ENCODE assay signal across 8 cellular contexts in the genomic region with DNA sequence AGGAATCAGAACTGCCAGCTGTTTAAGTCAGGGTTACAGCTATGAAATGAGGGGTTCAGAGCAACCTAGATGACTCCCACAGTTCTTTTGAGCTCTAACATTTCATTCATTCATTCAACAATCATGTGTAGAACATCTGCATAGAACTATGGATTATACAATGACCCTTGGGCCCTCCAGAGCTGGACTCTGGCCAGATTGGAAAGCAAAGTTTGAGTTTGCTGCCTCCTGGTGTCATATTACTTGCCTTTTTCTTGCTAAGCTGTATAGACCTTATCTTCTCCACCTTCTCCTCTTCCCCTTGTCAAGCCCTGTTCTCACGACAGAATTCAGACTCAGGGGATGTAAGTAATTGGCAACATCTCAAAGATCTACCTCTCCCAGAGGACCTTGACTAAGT. TPM values are rescaled to one million over a fixed set of nuclear protein-coding genes. Genes with fewer than 3 reads are reported as not detected.
A peak's percentile ranks its signal among the peaks of the same experiment; 100 is the strongest.
DNase-seq lines count a peak whose midpoint lies in the region; ATAC-seq and TF ChIP-seq lines count a peak whose summit lies in the region.

No MANE protein-coding gene starts in this region.

- POLR2A ChIA-PET in PC-9 (lab: Charles Lee; ENCODE audit: unreplicated experiment), result no interaction called here

- no peak overlapping the region for H3K27ac Mint-ChIP-seq in natural killer cell

- no peaks in the 10 kb centered on the region for H4K20me1 ChIP-seq in PC-9 (ENCODE audit: insufficient read depth)

- TF ChIP-seq CTCF in PC-9 (conservative IDR thresholded peaks at IDR 0.05) (peak; percentile 85), fibroblast of villous mesenchyme (IDR thresholded peaks at IDR 0.05; ENCODE audit: insufficient read depth, low read depth, low read length) (peak; percentile 60), natural killer cell (IDR thresholded peaks at IDR 0.05) (no peak)

- H3K4me3 ChIP-seq in PC-9 (no peak overlapping the region), fibroblast of villous mesenchyme (ENCODE audit: low read depth, low read length) (no peak overlapping the region)

- peaks cover 19% of the 10 kb centered on the region for H3K4me1 ChIP-seq in PC-9 (replicated peaks; ENCODE audit: insufficient read depth)

- H3K27me3 Mint-ChIP-seq in natural killer cell (ENCODE audit: low read depth in 2 of 2), result peaks cover 12 to 16% of the 10 kb centered on the region in 2 donors

- H3F3A ChIP-seq in PC-9 (ENCODE audit: insufficient read depth, low read depth), result no peaks in the 10 kb centered on the region

- intact Hi-C loops in PC-9 (cut with micrococcal nuclease; ENCODE audit: unreplicated experiment) (loop anchor here (1.0 to 2.0 kb wide), 3 partner anchors 50 to 156 kb away; no protein-coding TSS in a partner anchor), natural killer cell (cut with micrococcal nuclease) (no loop called here)

- DNase-seq in NCI-H510A treated with DMSO at 0.1 percent for 48 hours (lab: John Stamatoyannopoulos, UW) (peak; percentile 39), NCI-H510A (lab: John Stamatoyannopoulos, UW) (no peak), PC-9 (peak; percentile 43 to 70), fibroblast of villous mesenchyme (ENCODE audit: low read depth) (peak; percentile 65), stromal cell of bone marrow (ENCODE audit: low read depth) (peak; percentile 31), T-helper 2 cell (no peak), natural killer cell (no peak)

- no peaks in the 10 kb centered on the region for H3K36me3 Mint-ChIP-seq in natural killer cell

- H3K36me3 ChIP-seq in PC-9 (ENCODE audit: low read depth), result no peaks in the 10 kb centered on the region

- no TSS peak for BruUV-seq in PC-9 (replicated peaks; lab: Mats Ljungman, UMichigan)

- no peaks in the 10 kb centered on the region for H3K4me1 Mint-ChIP-seq in natural killer cell

- H3K4me2 ChIP-seq in PC-9, result no peak overlapping the region

- no peak overlapping the region for H2AFZ ChIP-seq in PC-9

- CTCF ChIA-PET in PC-9 (lab: Charles Lee), result interaction anchor here (0.8 to 2.2 kb wide), 7 partner anchors 47 to 169 kb away, joined by 3 to 21 read pairs (median 6); no protein-coding TSS in a partner anchor

- no peak overlapping the region for H3K4me3 Mint-ChIP-seq in natural killer cell

- no peaks in the 10 kb centered on the region; the same call in 1 of the 2 replicates for H3K9me3 ChIP-seq in PC-9 (ENCODE audit: insufficient read depth, low read depth)

- no peaks in the 10 kb centered on the region for H3K27me3 ChIP-seq in PC-9 (ENCODE audit: insufficient read depth, low read depth)

- H3K27ac ChIP-seq in PC-9, result no peak overlapping the region

- ATAC-seq in natural killer cell (no peak), GM19467 (IDR thresholded peaks at IDR 0.05; ENCODE audit: unreplicated experiment) (no peak)

- H3K79me2 ChIP-seq in PC-9 (ENCODE audit: low read depth), result no peaks in the 10 kb centered on the region

- H3K9me3 Mint-ChIP-seq in natural killer cell, result no peaks in the 10 kb centered on the region

- H3K9me2 ChIP-seq in PC-9 (ENCODE audit: insufficient read depth), result no peaks in the 10 kb centered on the region

RNA-seq across cellular contexts. Expression of gene CASQ2, which starts 4.0 kb away (rescaled TPM):
- total RNA-seq in PC-9 (2021), result not detected in 2 replicates
- not detected in 2 replicates for total RNA-seq in fibroblast of villous mesenchyme
- not detected for total RNA-seq in natural killer cell

Comparison
In these comparisons a context has a peak if more than half of its experiments do, and no peak if none do; other contexts are left out.
1. DNase-seq: peak in NCI-H510A treated with DMSO at 0.1 percent for 48 hours (single experiment), PC-9 (2 of 2), fibroblast of villous mesenchyme (single experiment) and stromal cell of bone marrow (single experiment); none in NCI-H510A (single experiment), T-helper 2 cell (0 of 5) and natural killer cell (single experiment).